In genomic region chr15:68739390-68740075, GRCh38 we compare ENCODE assay signal across 14 cellular contexts.
DNase-seq lines count a peak whose midpoint lies in the region; ATAC-seq, FAIRE-seq and TF ChIP-seq lines count a peak whose summit lies in the region.
"Had no signal": no experiment of that assay in that cellular context is flagged by ENCODE, and none has a peak within 500 bp of the region (broad histone marks: within the 10 kb centered on the region; RNA-seq: fewer than 3 reads in every experiment).

No MANE protein-coding gene starts in this region.

- no peaks in the 10 kb centered on the region for H3K9me3 ChIP-seq in adipocyte (ENCODE audit: control insufficient read depth, low read length)
- no peaks in the 10 kb centered on the region for H3K9me3 ChIP-seq in endothelial cell of umbilical vein (replicated peaks; ENCODE audit: control insufficient read depth, insufficient read depth, low read length)

- H3K36me3 ChIP-seq in adipocyte (ENCODE audit: control insufficient read depth, insufficient read depth, low read length, severe bottlenecking) (no peaks in the 10 kb centered on the region), endothelial cell of umbilical vein (ENCODE audit: control insufficient read depth in 2 of 2, extremely low read depth in 1 of 2, insufficient read depth in 2 of 2, low read length in 2 of 2) (no peaks in the 10 kb centered on the region)

- no peak overlapping the region for H2AFZ ChIP-seq in endothelial cell of umbilical vein (ENCODE audit: low read depth, low read length)

- POLR2A ChIA-PET in endothelial cell of umbilical vein (lab: Charles Lee): no interaction called here

- BruUV-seq in endothelial cell of umbilical vein (replicated peaks; lab: Mats Ljungman, UMichigan): no TSS peak

- H3K9ac ChIP-seq in adipocyte (ENCODE audit: low read length): no peak overlapping the region
- no peak overlapping the region for H3K9ac ChIP-seq in endothelial cell of umbilical vein (replicated peaks; ENCODE audit: extremely low read depth, insufficient read depth, low read length)

- ATAC-seq in HG02970 (IDR thresholded peaks at IDR 0.05; ENCODE audit: low FRiP score, unreplicated experiment): no peak
- ATAC-seq: CD8-positive, alpha-beta T cell; Right ventricle myocardium inferior had no signal

- H3K27ac ChIP-seq in endothelial cell of umbilical vein (ENCODE audit: insufficient read depth, low read depth, low read length): no peak overlapping the region

- H3K27me3 ChIP-seq in adipocyte (replicated peaks; ENCODE audit: control insufficient read depth, insufficient read depth, low read length) (peaks cover 9% of the 10 kb centered on the region), endothelial cell of umbilical vein (ENCODE audit: control insufficient read depth in 2 of 2, insufficient read depth in 2 of 2, low read length in 2 of 2) (peaks cover 3 to 13% of the 10 kb centered on the region in 2 experiments)

- H3K4me1 ChIP-seq in adipocyte (ENCODE audit: control insufficient read depth, insufficient read depth, low read length) (no peaks in the 10 kb centered on the region), endothelial cell of umbilical vein (ENCODE audit: control insufficient read depth, extremely low read depth, insufficient read depth, low read length) (no peaks in the 10 kb centered on the region)

- intact Hi-C loops in endothelial cell of umbilical vein (cut with micrococcal nuclease): no loop called here

- no peaks in the 10 kb centered on the region for H3K9me1 ChIP-seq in endothelial cell of umbilical vein (replicated peaks; ENCODE audit: control insufficient read depth, extremely low read depth, insufficient read depth, low read length)

- TF ChIP-seq CTCF in endothelial cell of umbilical vein (IDR thresholded peaks at IDR 0.05; ENCODE audit: extremely low read depth in 1 of 2, insufficient read depth in 1 of 2, low read depth in 1 of 2, low read length in 2 of 2): no peak

- DNase-seq in adipocyte (ENCODE audit: low read depth): peak; percentile 17
- DNase-seq in endothelial cell of umbilical vein (ENCODE audit: low read depth, low spot score): peak; percentile 56
- DNase-seq in kidney tubule cell (ENCODE audit: low spot score): peak; percentile 8
- peak; percentile 84 for DNase-seq in superior temporal gyrus (ENCODE audit: extremely low spot score)
- no peak for DNase-seq in activated gamma-delta T cell treated with Interleukin-2 at 50 U/mL for 16 hours
- no peak for DNase-seq in NK-92 treated with Interleukin-12 subunit alpha and Interleukin-12 subunit beta, amount 100 ng/mL, for 24 hours (lab: John Stamatoyannopoulos, UW)
- DNase-seq: CD8-positive, alpha-beta T cell; H7; Kasumi-1; NCI-H1105 treated with DMSO at 0.1 percent for 48 hours; NCI-H187 treated with DMSO at 0.1 percent for 48 hours; NCI-H774 had no signal

- FAIRE-seq in endothelial cell of umbilical vein (lab: Jason Lieb, UNC): no peak

- H3K4me3 ChIP-seq in adipocyte (ENCODE audit: low read length): no peak overlapping the region
- no peak overlapping the region for H3K4me3 ChIP-seq in endothelial cell of umbilical vein (replicated peaks in 1 of 3; ENCODE audit: insufficient read depth in 1 of 3, low read depth in 1 of 3, low read length in 3 of 3)

- CTCF ChIA-PET in endothelial cell of umbilical vein (lab: Charles Lee): interaction anchor here (1.3 to 1.4 kb wide), 2 partner anchors 8 to 10 kb away, joined by 4 read pairs; no protein-coding TSS in a partner anchor

- dilution Hi-C loops in endothelial cell of umbilical vein (cut with MboI; ENCODE audit: extremely low pct_ligation_motif_present, low sequenced_read_pairs): no loop called here

- no peak overlapping the region for H3K4me2 ChIP-seq in endothelial cell of umbilical vein (ENCODE audit: insufficient read depth, low read length)

- H4K20me1 ChIP-seq in endothelial cell of umbilical vein (replicated peaks; ENCODE audit: control insufficient read depth, extremely low read depth, insufficient read depth, low read length): no peaks in the 10 kb centered on the region

- no peak for TF ChIP-seq POLR2A in endothelial cell of umbilical vein (IDR thresholded peaks at IDR 0.05; ENCODE audit: low read depth, low read length)

- H3K79me2 ChIP-seq in endothelial cell of umbilical vein (ENCODE audit: control insufficient read depth, insufficient read depth, low read length): no peaks in the 10 kb centered on the region

TF ChIP-seq in endothelial cell of umbilical vein, 7 proteins besides CTCF, POLR2A, EP300 and RAD21:
- no peak for TF ChIP-seq EZH2 (IDR thresholded peaks at IDR 0.05; ENCODE audit: borderline replicate concordance, low read depth, low read length, severe bottlenecking)
- no peak for TF ChIP-seq MAX (IDR thresholded peaks at IDR 0.05; ENCODE audit: insufficient read depth, insufficient read length)
- no peak for TF ChIP-seq JUN (IDR thresholded peaks at IDR 0.05; ENCODE audit: borderline replicate concordance, insufficient read depth, insufficient read length, low read depth)
- no peak for TF ChIP-seq MYC (IDR thresholded peaks at IDR 0.05; ENCODE audit: low read depth, low read length)
- TF ChIP-seq FOS (IDR thresholded peaks at IDR 0.05; ENCODE audit: borderline replicate concordance, insufficient read depth, low read length): no peak
- no peak for TF ChIP-seq GATA2 (IDR thresholded peaks at IDR 0.05; ENCODE audit: insufficient read depth, insufficient read length, low read depth, low read length)
- TF ChIP-seq POLR2AphosphoS5 (IDR thresholded peaks at IDR 0.05; ENCODE audit: insufficient read depth, low read depth, low read length): no peak

Comparison
In these comparisons a context has a peak if more than half of its experiments do, and no peak if none do; other contexts are left out.
1. DNase-seq: peak in adipocyte (single experiment), endothelial cell of umbilical vein (single experiment), kidney tubule cell (single experiment) and superior temporal gyrus (single experiment); none in activated gamma-delta T cell treated with Interleukin-2 at 50 U/mL for 16 hours (single experiment) and NK-92 treated with Interleukin-12 subunit alpha and Interleukin-12 subunit beta, amount 100 ng/mL, for 24 hours (single experiment).